ENCODE assay signal across 19 cellular contexts in the genomic region with DNA sequence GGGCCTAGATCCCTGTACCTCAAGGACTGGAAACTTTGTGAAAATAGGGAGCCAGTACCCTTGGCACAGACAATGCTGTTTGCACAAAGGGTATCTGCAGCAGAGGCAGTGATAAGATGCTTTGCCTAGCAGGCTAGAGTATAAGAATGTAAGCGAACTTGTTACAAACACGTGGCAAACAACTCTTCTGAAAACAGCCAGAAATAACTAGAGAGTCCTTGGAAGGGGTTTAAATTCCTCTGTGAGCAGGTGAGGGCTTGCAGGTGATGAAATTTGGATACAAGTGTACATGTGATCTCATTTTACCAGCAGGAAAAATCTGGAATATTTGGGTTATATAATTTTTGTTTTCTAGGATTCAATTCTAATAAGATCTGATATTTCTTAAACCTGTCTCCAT. TPM values are rescaled to one million over a fixed set of nuclear protein-coding genes. Genes with fewer than 3 reads are reported as not detected.
DNase-seq lines count a peak whose midpoint lies in the region; ATAC-seq, FAIRE-seq and TF ChIP-seq lines count a peak whose summit lies in the region.
"Had no signal": no experiment of that assay in that cellular context is flagged by ENCODE, and none has a peak within 500 bp of the region (broad histone marks: within the 10 kb centered on the region; RNA-seq: fewer than 3 reads in every experiment).

No MANE protein-coding gene starts in this region.

- intact Hi-C loops in lower lobe of right lung (cut with DNase I) (no loop called here), testis (cut with DNase I; ENCODE audit: low total_unique reads) (no loop called here)

- H3K27ac ChIP-seq in lower lobe of right lung (no peak overlapping the region), testis (no peak overlapping the region), hepatocyte (no peak overlapping the region)

- peak overlapping the region; percentile 38 for H3K9ac ChIP-seq in Loucy (ENCODE audit: low read depth, low read length, poor library complexity, severe bottlenecking)

- H3K27ac Mint-ChIP-seq in activated naive CD8-positive, alpha-beta T cell treated with anti-CD3 and anti-CD28 coated beads for 36 hours: no peak overlapping the region
- H3K27ac Mint-ChIP-seq: CD4-positive, alpha-beta memory T cell had no signal

- H3K4me3 ChIP-seq in Loucy (ENCODE audit: low read length, poor library complexity, severe bottlenecking): no peak overlapping the region
- H3K4me3 ChIP-seq in bronchial epithelial cell (ENCODE audit: low read depth, low read length): no peak overlapping the region
- no peak overlapping the region for H3K4me3 ChIP-seq in lower lobe of right lung
- no peak overlapping the region for H3K4me3 ChIP-seq in testis
- H3K4me3 ChIP-seq in hepatocyte: no peak overlapping the region

- no peaks in the 10 kb centered on the region for H3K36me3 Mint-ChIP-seq in activated naive CD8-positive, alpha-beta T cell treated with anti-CD3 and anti-CD28 coated beads for 36 hours
- H3K36me3 Mint-ChIP-seq: CD4-positive, alpha-beta memory T cell had no signal

- H3K27me3 ChIP-seq in Loucy (ENCODE audit: insufficient read depth, low read length, poor library complexity, severe bottlenecking) (no peaks in the 10 kb centered on the region), bronchial epithelial cell (ENCODE audit: control insufficient read depth, insufficient read depth, low read length) (no peaks in the 10 kb centered on the region), lower lobe of right lung (ENCODE audit: low read depth) (no peaks in the 10 kb centered on the region), testis (no peaks in the 10 kb centered on the region), hepatocyte (no peaks in the 10 kb centered on the region)

- H3K9me3 ChIP-seq in Loucy (ENCODE audit: insufficient read depth, low read depth, low read length) (no peaks in the 10 kb centered on the region), lower lobe of right lung (no peaks in the 10 kb centered on the region), testis (no peaks in the 10 kb centered on the region), hepatocyte (ENCODE audit: low read depth) (no peaks in the 10 kb centered on the region)

- peaks cover 2% of the 10 kb centered on the region for H3K4me1 ChIP-seq in Loucy (ENCODE audit: insufficient read depth, low read length, poor library complexity, severe bottlenecking)
- no peaks in the 10 kb centered on the region for H3K4me1 ChIP-seq in lower lobe of right lung
- no peaks in the 10 kb centered on the region for H3K4me1 ChIP-seq in testis
- H3K4me1 ChIP-seq in hepatocyte (ENCODE audit: insufficient read depth): no peaks in the 10 kb centered on the region

- TF ChIP-seq CTCF in Loucy (conservative IDR thresholded peaks at IDR 0.05; ENCODE audit: low read length): no peak
- TF ChIP-seq CTCF in bronchial epithelial cell (IDR thresholded peaks at IDR 0.05; ENCODE audit: insufficient read depth, low read length, severe bottlenecking): no peak
- TF ChIP-seq CTCF in lower lobe of right lung (IDR thresholded peaks at IDR 0.05): no peak
- TF ChIP-seq CTCF in testis (IDR thresholded peaks at IDR 0.05): no peak
- TF ChIP-seq CTCF in hepatocyte (IDR thresholded peaks at IDR 0.05; ENCODE audit: poor library complexity): no peak

- 42 to 62% methylated on average over 2 of the region's 2 CpGs for WGBS in testis, 2 donors
- 43% methylated on average over 2 of the region's 2 CpGs for WGBS in hepatocyte (ENCODE audit: low lambda C conversion rate, missing lambda C conversion rate)

- ATAC-seq in lower lobe of right lung (peak; percentile 63 to 83), HG03460 (IDR thresholded peaks at IDR 0.05; ENCODE audit: unreplicated experiment) (no peak)

- DNase-seq in bronchial epithelial cell (ENCODE audit: low read depth): peak; percentile 31
- DNase-seq in lower lobe of right lung: no peak
- peak; percentile 24 for DNase-seq in testis
- DNase-seq in hepatocyte (ENCODE audit: low spot score): no peak
- no peak for DNase-seq in activated naive CD8-positive, alpha-beta T cell treated with anti-CD3 and anti-CD28 coated beads for 36 hours
- DNase-seq in GM12892 (ENCODE audit: insufficient read length): no peak
- DNase-seq: C1 segment of cervical spinal cord; Calu3; CD4-positive, alpha-beta memory T cell; COR-L47; DMS53; DMS79 treated with DMSO at 0.1 percent for 48 hours; GF-D8; H7; HCEC 1CT had no signal

- no peaks in the 10 kb centered on the region for H3K27me3 Mint-ChIP-seq in activated naive CD8-positive, alpha-beta T cell treated with anti-CD3 and anti-CD28 coated beads for 36 hours
- H3K27me3 Mint-ChIP-seq: CD4-positive, alpha-beta memory T cell had no signal

- no peaks in the 10 kb centered on the region for H3K4me1 Mint-ChIP-seq in activated naive CD8-positive, alpha-beta T cell treated with anti-CD3 and anti-CD28 coated beads for 36 hours
- H3K4me1 Mint-ChIP-seq: CD4-positive, alpha-beta memory T cell had no signal

- H3K36me3 ChIP-seq in Loucy (ENCODE audit: insufficient read depth, low read length) (no peaks in the 10 kb centered on the region), bronchial epithelial cell (ENCODE audit: control insufficient read depth, insufficient read depth, low read length) (no peaks in the 10 kb centered on the region), lower lobe of right lung (no peaks in the 10 kb centered on the region), testis (ENCODE audit: low read depth, missing control alignments) (no peaks in the 10 kb centered on the region), hepatocyte (replicated peaks; ENCODE audit: insufficient read depth, low read depth) (no peaks in the 10 kb centered on the region)

- H3F3A ChIP-seq in Loucy (ENCODE audit: low read depth): no peaks in the 10 kb centered on the region

- peaks cover 5% of the 10 kb centered on the region for H3K9me3 Mint-ChIP-seq in activated naive CD8-positive, alpha-beta T cell treated with anti-CD3 and anti-CD28 coated beads for 36 hours

- peak overlapping the region; percentile 34 for H3K4me2 ChIP-seq in Loucy (ENCODE audit: low read depth, low read length, poor library complexity, severe bottlenecking)
- H3K4me2 ChIP-seq in hepatocyte: no peak overlapping the region

- H3K79me2 ChIP-seq in Loucy (ENCODE audit: insufficient read depth, low read length) (no peaks in the 10 kb centered on the region), hepatocyte (no peaks in the 10 kb centered on the region)

- TF ChIP-seq POLR2A in testis (IDR thresholded peaks at IDR 0.05): no peak
- TF ChIP-seq POLR2A in GM12892 (IDR thresholded peaks at IDR 0.05; ENCODE audit: low read depth, low read length): no peak

- H3K9me2 ChIP-seq in Loucy (replicated peaks; ENCODE audit: low read depth, low read length) (no peaks in the 10 kb centered on the region), hepatocyte (replicated peaks; ENCODE audit: insufficient read depth) (no peaks in the 10 kb centered on the region)

- H4K20me1 ChIP-seq in Loucy (ENCODE audit: insufficient read depth, low read length, poor library complexity, severe bottlenecking) (no peaks in the 10 kb centered on the region), hepatocyte (ENCODE audit: insufficient read depth, poor library complexity, severe bottlenecking) (no peaks in the 10 kb centered on the region)

- H2AFZ ChIP-seq in Loucy (ENCODE audit: low read length) (peak overlapping the region; percentile 70; the same call in 1 of the 2 replicates), hepatocyte (no peak overlapping the region)

- FAIRE-seq in bronchial epithelial cell (lab: Jason Lieb, UNC): no peak
- no peak for FAIRE-seq in GM12892 (lab: Jason Lieb, UNC)
- FAIRE-seq: GM12891, H1 had no signal

- H3K4me3 Mint-ChIP-seq in activated naive CD8-positive, alpha-beta T cell treated with anti-CD3 and anti-CD28 coated beads for 36 hours: no peak overlapping the region
- H3K4me3 Mint-ChIP-seq: CD4-positive, alpha-beta memory T cell had no signal

RNA-seq across cellular contexts. Expression of a gene that starts 18.6 kb away (rescaled TPM):
- total RNA-seq in bronchial epithelial cell (31.2 and 57.9 TPM in 2 replicates), lower lobe of right lung (87.7 TPM), testis (100 to 1,000 TPM; 108 to 136 TPM), hepatocyte (213 and 250 TPM in 2 replicates)
- polyA plus RNA-seq in testis (ENCODE audit: insufficient read depth, low read depth, low replicate concordance) (40.4 TPM), hepatocyte (30.2 and 51.8 TPM in 2 replicates)
- 10 to 100 TPM; 63.2 to 68.1 TPM for total RNA-seq in activated naive CD8-positive, alpha-beta T cell treated with anti-CD3 and anti-CD28 coated beads for 36 hours
- polyA plus RNA-seq in GM12892 (2012; ENCODE audit: missing spikeins): 44.1 TPM

Comparison
In these comparisons a context has a peak if more than half of its experiments do, and no peak if none do; other contexts are left out.
1. DNase-seq: peak in bronchial epithelial cell (single experiment) and testis (single experiment); none in lower lobe of right lung (single experiment), hepatocyte (single experiment), activated naive CD8-positive, alpha-beta T cell treated with anti-CD3 and anti-CD28 coated beads for 36 hours (single experiment) and GM12892 (single experiment).